Comparison of ENCODE assay signal across 8 cellular contexts in the genomic region with DNA sequence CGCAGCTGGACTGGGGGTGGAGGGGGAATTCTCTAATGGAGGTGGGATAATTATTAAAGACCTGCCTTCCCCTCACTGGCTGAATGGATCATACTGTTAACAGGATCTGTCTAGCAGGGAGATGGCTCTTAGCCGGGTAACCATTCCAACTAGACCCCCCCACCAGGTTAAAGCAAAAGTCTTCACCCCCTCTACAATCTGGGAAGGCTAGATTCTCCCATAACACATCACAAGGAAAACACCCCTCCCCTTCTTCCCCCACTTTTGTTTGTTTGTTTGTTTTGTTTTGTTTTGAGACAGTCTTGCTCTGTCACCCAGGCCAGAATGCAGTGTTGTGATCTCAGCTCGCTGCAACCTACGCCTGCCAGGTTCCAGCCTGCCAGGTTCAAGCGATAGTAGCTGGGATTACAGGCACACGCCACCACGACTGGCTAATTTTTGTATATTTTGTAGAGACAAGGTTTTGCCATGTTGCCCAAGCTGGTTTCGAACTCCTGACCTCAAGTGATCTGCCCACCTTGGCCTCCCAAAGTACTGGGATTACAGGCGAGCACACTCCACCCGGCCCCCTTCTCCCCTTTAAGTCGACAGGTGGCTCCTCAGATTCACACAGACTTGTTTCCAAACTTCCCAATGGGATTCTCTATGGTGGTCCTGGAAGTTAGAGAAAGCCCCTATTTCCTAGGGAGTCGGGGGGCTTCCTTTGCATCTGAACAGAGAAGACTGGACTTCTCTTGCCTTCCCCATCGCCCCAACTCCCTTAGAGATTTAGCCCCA. TPM values are rescaled to one million over a fixed set of nuclear protein-coding genes. Genes with fewer than 3 reads are reported as not detected.
DNase-seq lines count a peak whose midpoint lies in the region; ATAC-seq, FAIRE-seq and TF ChIP-seq lines count a peak whose summit lies in the region.

No MANE protein-coding gene starts in this region.

- H3K36me3 ChIP-seq in kidney (ENCODE audit: control insufficient read depth in 1 of 2, insufficient read depth in 2 of 2, low read length in 2 of 2) (peaks cover 10 to 11% of the 10 kb centered on the region in 2 donors), stomach smooth muscle (ENCODE audit: control insufficient read depth in 2 of 2, insufficient read depth in 2 of 2, low read length in 2 of 2) (peaks cover 10 to 11% of the 10 kb centered on the region in 2 donors)

- DNase-seq in T-helper 1 cell (no peak), kidney (no peak), NCI-H524 treated with DMSO at 0.1 percent for 48 hours (lab: John Stamatoyannopoulos, UW) (no peak), EL (no peak)
- DNase-seq in activated naive CD8-positive, alpha-beta T cell treated with anti-CD3 and anti-CD28 coated beads, Interleukin-2, amount 10 ng/mL, durations not matched to agents 7 days and 5 days, result no peak

- POLR2A ChIA-PET in activated naive CD8-positive, alpha-beta T cell treated with anti-CD3 and anti-CD28 coated beads, Interleukin-2, amount 10 ng/mL, durations not matched to agents 7 days and 5 days (lab: Charles Lee), result interaction anchor here (0.6 to 5.0 kb wide), 7 partner anchors 8 to 120 kb away, joined by 3 to 53 read pairs (median 5); a partner anchor contains a TSS

- H3K4me3 Mint-ChIP-seq in T-helper 1 cell treated with Interleukin-12 subunit alpha and Interleukin-12 subunit beta and Interleukin-4 antibody, amounts not matched to agents 30 μg/mL and 1 μg/mL, for 36 hours, result peak overlapping the region; percentile 98
- H3K4me3 Mint-ChIP-seq in activated naive CD8-positive, alpha-beta T cell treated with anti-CD3 and anti-CD28 coated beads, Interleukin-2, amount 10 ng/mL, durations not matched to agents 7 days and 5 days, result peak overlapping the region; percentile 97

- ATAC-seq in activated naive CD8-positive, alpha-beta T cell treated with anti-CD3 and anti-CD28 coated beads, Interleukin-2, amount 10 ng/mL, durations not matched to agents 7 days and 5 days (ENCODE audit: low read depth), result no peak
- ATAC-seq in HG02642 (IDR thresholded peaks at IDR 0.05; ENCODE audit: poor library complexity, unreplicated experiment), result no peak

- H3K4me1 Mint-ChIP-seq in T-helper 1 cell treated with Interleukin-12 subunit alpha and Interleukin-12 subunit beta and Interleukin-4 antibody, amounts not matched to agents 30 μg/mL and 1 μg/mL, for 36 hours (ENCODE audit: low read depth), result peaks cover 65% of the 10 kb centered on the region
- peaks cover 59% of the 10 kb centered on the region for H3K4me1 Mint-ChIP-seq in activated naive CD8-positive, alpha-beta T cell treated with anti-CD3 and anti-CD28 coated beads, Interleukin-2, amount 10 ng/mL, durations not matched to agents 7 days and 5 days

- no peak for TF ChIP-seq CTCF in kidney (IDR thresholded peaks at IDR 0.05; ENCODE audit: borderline replicate concordance, extremely low read depth, insufficient read depth)

- H3K27ac ChIP-seq in kidney (ENCODE audit: low read depth in 2 of 2, low read length in 2 of 2) (peak overlapping the region; percentile 89 to 97), stomach smooth muscle (ENCODE audit: low read length) (peak overlapping the region; percentile 24)

- H3K4me3 ChIP-seq in kidney (ENCODE audit: low read length in 2 of 2) (peak overlapping the region; percentile 83 to 88), stomach smooth muscle (ENCODE audit: low read length in 2 of 2) (peak overlapping the region; percentile 86 to 88)

- H3K9ac ChIP-seq in kidney (ENCODE audit: low read length in 2 of 2) (peak overlapping the region in 1 of 2 donors; percentile 89), stomach smooth muscle (ENCODE audit: low read length in 2 of 2) (peak overlapping the region in 1 of 2 donors; percentile 79)

- intact Hi-C loops in kidney (cut with DNase I), result no loop called here

- FAIRE-seq in kidney (lab: Jason Lieb, UNC), result no peak

- no peaks in the 10 kb centered on the region for H3K9me3 ChIP-seq in kidney (ENCODE audit: control insufficient read depth in 1 of 2, low read length in 2 of 2)
- H3K9me3 ChIP-seq in stomach smooth muscle (ENCODE audit: control insufficient read depth in 2 of 2, low read length in 2 of 2), result no peaks in the 10 kb centered on the region

- no peaks in the 10 kb centered on the region for H3K27me3 Mint-ChIP-seq in T-helper 1 cell treated with Interleukin-12 subunit alpha and Interleukin-12 subunit beta and Interleukin-4 antibody, amounts not matched to agents 30 μg/mL and 1 μg/mL, for 36 hours (ENCODE audit: low read depth)
- no peaks in the 10 kb centered on the region for H3K27me3 Mint-ChIP-seq in activated naive CD8-positive, alpha-beta T cell treated with anti-CD3 and anti-CD28 coated beads, Interleukin-2, amount 10 ng/mL, durations not matched to agents 7 days and 5 days

- H3K9me3 Mint-ChIP-seq in T-helper 1 cell treated with Interleukin-12 subunit alpha and Interleukin-12 subunit beta and Interleukin-4 antibody, amounts not matched to agents 30 μg/mL and 1 μg/mL, for 36 hours, result no peaks in the 10 kb centered on the region
- H3K9me3 Mint-ChIP-seq in activated naive CD8-positive, alpha-beta T cell treated with anti-CD3 and anti-CD28 coated beads, Interleukin-2, amount 10 ng/mL, durations not matched to agents 7 days and 5 days, result no peaks in the 10 kb centered on the region

- H3K36me3 Mint-ChIP-seq in T-helper 1 cell treated with Interleukin-12 subunit alpha and Interleukin-12 subunit beta and Interleukin-4 antibody, amounts not matched to agents 30 μg/mL and 1 μg/mL, for 36 hours (ENCODE audit: low read depth), result peaks cover 24% of the 10 kb centered on the region
- H3K36me3 Mint-ChIP-seq in activated naive CD8-positive, alpha-beta T cell treated with anti-CD3 and anti-CD28 coated beads, Interleukin-2, amount 10 ng/mL, durations not matched to agents 7 days and 5 days, result peaks cover 14% of the 10 kb centered on the region

- peaks cover 26 to 43% of the 10 kb centered on the region in 2 donors for H3K4me1 ChIP-seq in kidney (ENCODE audit: control insufficient read depth in 1 of 2, insufficient read depth in 1 of 2, low read depth in 1 of 2, low read length in 2 of 2)
- peaks cover 56% of the 10 kb centered on the region for H3K4me1 ChIP-seq in stomach smooth muscle (ENCODE audit: control insufficient read depth, insufficient read depth, low read length)

- peak overlapping the region; percentile 86 for H3K27ac Mint-ChIP-seq in T-helper 1 cell treated with Interleukin-12 subunit alpha and Interleukin-12 subunit beta and Interleukin-4 antibody, amounts not matched to agents 30 μg/mL and 1 μg/mL, for 36 hours
- H3K27ac Mint-ChIP-seq in activated naive CD8-positive, alpha-beta T cell treated with anti-CD3 and anti-CD28 coated beads, Interleukin-2, amount 10 ng/mL, durations not matched to agents 7 days and 5 days, result peak overlapping the region; percentile 91

- no peaks in the 10 kb centered on the region for H3K27me3 ChIP-seq in stomach smooth muscle (ENCODE audit: control insufficient read depth in 1 of 2, insufficient read depth in 2 of 2, low read length in 2 of 2)

RNA-seq across cellular contexts. Expression of a gene that starts 3.5 kb away (rescaled TPM):
- total RNA-seq in activated naive CD8-positive, alpha-beta T cell treated with anti-CD3 and anti-CD28 coated beads, Interleukin-2, amount 10 ng/mL, durations not matched to agents 7 days and 5 days, result 100 to 1,000 TPM; 139 to 145 TPM
- total RNA-seq in kidney, result 98.6 TPM
- polyA plus RNA-seq in kidney (ENCODE audit: insufficient read depth, low read depth, low replicate concordance), result 10.5 TPM

RNA-seq across cellular contexts. Expression of a gene that starts 12.1 kb away (rescaled TPM):
- total RNA-seq in activated naive CD8-positive, alpha-beta T cell treated with anti-CD3 and anti-CD28 coated beads, Interleukin-2, amount 10 ng/mL, durations not matched to agents 7 days and 5 days, result 100 to 1,000 TPM; 468 to 471 TPM
- total RNA-seq in kidney, result 568 TPM
- polyA plus RNA-seq in kidney (ENCODE audit: insufficient read depth, low read depth, low replicate concordance), result 1,584 TPM

RNA-seq across cellular contexts. Expression of a gene that starts 54.4 kb away (rescaled TPM):
- 100 to 1,000 TPM; 210 to 217 TPM for total RNA-seq in activated naive CD8-positive, alpha-beta T cell treated with anti-CD3 and anti-CD28 coated beads, Interleukin-2, amount 10 ng/mL, durations not matched to agents 7 days and 5 days
- 186 TPM for total RNA-seq in kidney
- 207 TPM for polyA plus RNA-seq in kidney (ENCODE audit: insufficient read depth, low read depth, low replicate concordance)
